In genomic region chr17:30323895-30324319, GRCh38 we compare ENCODE assay signal across 9 cellular contexts. TPM values are rescaled to one million over a fixed set of nuclear protein-coding genes. Genes with fewer than 3 reads are reported as not detected.
DNase-seq lines count a peak whose midpoint lies in the region; ATAC-seq, FAIRE-seq and TF ChIP-seq lines count a peak whose summit lies in the region.
"Had no signal": no experiment of that assay in that cellular context is flagged by ENCODE, and none has a peak within 500 bp of the region (broad histone marks: within the 10 kb centered on the region; RNA-seq: fewer than 3 reads in every experiment).

No MANE protein-coding gene starts in this region.

- ATAC-seq in GM19455 (IDR thresholded peaks at IDR 0.05; ENCODE audit: unreplicated experiment): no peak

- no peak for FAIRE-seq in frontal cortex (lab: Jason Lieb, UNC)

- in situ Hi-C loops in GM13976 (cut with MboI; ENCODE audit: low sequenced_read_pairs, unreplicated experiment): no loop called here

- peak; percentile 29 for DNase-seq in GM13976 (ENCODE audit: low spot score)
- DNase-seq in NCI-H345 (lab: John Stamatoyannopoulos, UW): peak; percentile 43
- peak; percentile 19 for DNase-seq in activated T-cell treated with anti-CD3 and anti-CD28 coated beads for 4 hours
- DNase-seq in kidney tubule cell (ENCODE audit: low spot score): peak; percentile 78
- no peak for DNase-seq in NCI-H1105 treated with DMSO at 0.1 percent for 48 hours (lab: John Stamatoyannopoulos, UW)
- no peak for DNase-seq in frontal cortex (ENCODE audit: low spot score in 2 of 2)
- DNase-seq in DMS114 treated with DMSO at 0.1 percent for 48 hours (lab: John Stamatoyannopoulos, UW; ENCODE audit: unreplicated experiment): no peak

- TF ChIP-seq CTCF in GM13976 (IDR thresholded peaks at IDR 0.05; ENCODE audit: borderline replicate concordance, control extremely low read depth, extremely low read depth, insufficient read depth, missing control alignments): no peak

RNA-seq across cellular contexts. Expression of gene TMIGD1, which starts 9.9 kb away (rescaled TPM):
- not detected for total RNA-seq in frontal cortex
- total RNA-seq: glomerular endothelial cell had no signal

RNA-seq across cellular contexts. Expression of gene BLMH, which starts 32.2 kb away (rescaled TPM):
- 48.5 TPM for total RNA-seq in frontal cortex

RNA-seq across cellular contexts. Expression of gene CPD, which starts 54.8 kb away (rescaled TPM):
- 71.7 TPM for total RNA-seq in frontal cortex

Comparison
In these comparisons a context has a peak if more than half of its experiments do, and no peak if none do; other contexts are left out.
1. DNase-seq: peak in GM13976 (single experiment), NCI-H345 (single experiment), activated T-cell treated with anti-CD3 and anti-CD28 coated beads for 4 hours (single experiment) and kidney tubule cell (single experiment); none in NCI-H1105 treated with DMSO at 0.1 percent for 48 hours (single experiment), frontal cortex (0 of 2) and DMS114 treated with DMSO at 0.1 percent for 48 hours (single experiment).